ENCODE assay signal across 12 cellular contexts in the genomic region with DNA sequence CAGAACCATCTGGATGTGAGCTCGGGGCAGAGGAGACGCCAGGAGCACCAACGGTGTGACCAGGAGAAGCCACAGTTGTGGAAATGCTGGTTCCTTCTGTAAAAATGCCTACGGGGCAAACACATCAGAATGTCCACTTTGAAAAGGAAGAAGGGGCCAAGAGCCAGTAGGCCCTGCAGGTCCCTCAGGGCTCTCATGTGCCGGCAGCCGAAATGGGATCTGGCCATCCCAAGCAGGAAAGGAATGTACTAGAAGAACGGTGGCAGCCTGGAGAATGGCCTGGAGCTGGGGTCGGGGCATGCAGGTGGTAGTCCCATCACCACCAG.
DNase-seq lines count a peak whose midpoint lies in the region; ATAC-seq and TF ChIP-seq lines count a peak whose summit lies in the region.
"Had no signal": no experiment of that assay in that cellular context is flagged by ENCODE, and none has a peak within 500 bp of the region (broad histone marks: within the 10 kb centered on the region; RNA-seq: fewer than 3 reads in every experiment).

No MANE protein-coding gene starts in this region.

- no peaks in the 10 kb centered on the region for H3K79me2 ChIP-seq in SK-N-SH (ENCODE audit: insufficient read depth)
- no peaks in the 10 kb centered on the region for H3K79me2 ChIP-seq in OCI-LY7 (ENCODE audit: insufficient read depth, low read depth, low read length)
- H3K79me2 ChIP-seq in smooth muscle cell (ENCODE audit: low read depth) = peaks cover 39% of the 10 kb centered on the region

- no peak overlapping the region for H3K9ac ChIP-seq in SK-N-SH
- peak overlapping the region in 1 of 2 donors; percentile 2 for H3K9ac ChIP-seq in duodenal mucosa (ENCODE audit: low read depth in 1 of 2, low read length in 2 of 2)
- peak overlapping the region; percentile 23 for H3K9ac ChIP-seq in smooth muscle cell (ENCODE audit: low read depth)
- H3K9ac ChIP-seq: parathyroid adenoma had no signal

- CTCF ChIA-PET in SK-N-SH (lab: Yijun Ruan, JAX) (interaction anchor here (0.7 to 2.1 kb wide), 5 partner anchors 20 to 213 kb away, joined by 3 to 6 read pairs (median 5); no protein-coding TSS in a partner anchor), OCI-LY7 (lab: Charles Lee; ENCODE audit: unreplicated experiment) (no interaction called here)

- H3F3A ChIP-seq in SK-N-SH (replicated peaks; ENCODE audit: insufficient read depth) = no peaks in the 10 kb centered on the region
- H3F3A ChIP-seq in smooth muscle cell (ENCODE audit: low read depth) = peaks cover 5% of the 10 kb centered on the region

- no peak for TF ChIP-seq RAD21 in SK-N-SH (IDR thresholded peaks at IDR 0.05; ENCODE audit: low read length)

- H3K36me3 ChIP-seq in SK-N-SH (replicated peaks in 1 of 2; ENCODE audit: control insufficient read depth in 1 of 2, insufficient read depth in 2 of 2, low read length in 1 of 2) (no peaks in the 10 kb centered on the region), OCI-LY7 (ENCODE audit: insufficient read depth, low read length) (no peaks in the 10 kb centered on the region), duodenal mucosa (ENCODE audit: control insufficient read depth in 1 of 2, insufficient read depth in 2 of 2, low read length in 2 of 2) (peaks cover 24 to 65% of the 10 kb centered on the region in 2 donors), smooth muscle cell (ENCODE audit: low read depth) (no peaks in the 10 kb centered on the region)

- no peaks in the 10 kb centered on the region for H3K27me3 ChIP-seq in SK-N-SH (ENCODE audit: insufficient read depth)
- no peaks in the 10 kb centered on the region for H3K27me3 ChIP-seq in duodenal mucosa (ENCODE audit: control insufficient read depth in 1 of 2, insufficient read depth in 2 of 2, low read length in 2 of 2)
- H3K27me3 ChIP-seq in smooth muscle cell (ENCODE audit: low read depth) = no peaks in the 10 kb centered on the region

- WGBS in SK-N-SH (ENCODE audit: low lambda C conversion rate) = 98% methylated on average over 4 of the region's 8 CpGs
- WGBS in smooth muscle cell (ENCODE audit: low lambda C conversion rate) = 66% methylated on average over 8 of the region's 8 CpGs

- POLR2A ChIA-PET in SK-N-SH (lab: Yijun Ruan, JAX) (interaction anchor here (0.5 kb wide), 1 partner anchor 214 kb away, joined by 6 read pairs; no protein-coding TSS in a partner anchor), OCI-LY7 (lab: Charles Lee) (interaction anchor here (1.5 kb wide), 1 partner anchor 138 kb away, joined by 3 read pairs; no protein-coding TSS in a partner anchor)

- peaks cover 4 to 13% of the 10 kb centered on the region in 2 experiments; a peak in 2 of 4 replicates for H3K4me1 ChIP-seq in SK-N-SH (ENCODE audit: control insufficient read depth in 1 of 2, insufficient read depth in 2 of 2, low read depth in 1 of 2, low read length in 1 of 2)
- H3K4me1 ChIP-seq in OCI-LY7 (ENCODE audit: insufficient read depth, low read length, poor library complexity, severe bottlenecking) = peaks cover 20% of the 10 kb centered on the region
- peaks cover 13 to 27% of the 10 kb centered on the region in 2 donors for H3K4me1 ChIP-seq in duodenal mucosa (ENCODE audit: control insufficient read depth in 1 of 2, insufficient read depth in 2 of 2, low read length in 2 of 2)
- H3K4me1 ChIP-seq in smooth muscle cell (ENCODE audit: low read depth) = peaks cover 11% of the 10 kb centered on the region
- H3K4me1 ChIP-seq: parathyroid adenoma had no signal

- intact Hi-C loops in OCI-LY7 (cut with micrococcal nuclease; ENCODE audit: unreplicated experiment) = no loop called here

- H3K9me2 ChIP-seq in SK-N-SH (no peaks in the 10 kb centered on the region), OCI-LY7 (ENCODE audit: insufficient read depth, low read length) (no peaks in the 10 kb centered on the region)

- H4K20me1 ChIP-seq in SK-N-SH (ENCODE audit: insufficient read depth) = no peaks in the 10 kb centered on the region
- no peaks in the 10 kb centered on the region for H4K20me1 ChIP-seq in OCI-LY7 (ENCODE audit: insufficient read depth, low read length)
- H4K20me1 ChIP-seq in smooth muscle cell (ENCODE audit: low read depth) = peaks cover 29% of the 10 kb centered on the region

- no peak overlapping the region for H3K4me3 ChIP-seq in SK-N-SH (ENCODE audit: low read depth in 2 of 2, low read length in 1 of 2)
- H3K4me3 ChIP-seq in OCI-LY7 (ENCODE audit: low read depth, low read length, poor library complexity, severe bottlenecking) = no peak overlapping the region
- H3K4me3 ChIP-seq in duodenal mucosa (ENCODE audit: low read depth in 1 of 2, low read length in 2 of 2) = no peak overlapping the region
- no peak overlapping the region for H3K4me3 ChIP-seq in smooth muscle cell

- TF ChIP-seq EP300 in SK-N-SH (IDR thresholded peaks at IDR 0.05; ENCODE audit: borderline replicate concordance in 1 of 2, low read depth in 1 of 2, low read length in 1 of 2) = no peak

- H3K27ac ChIP-seq in SK-N-SH (ENCODE audit: low read depth in 2 of 2, low read length in 1 of 2) (no peak overlapping the region), OCI-LY7 (ENCODE audit: low read depth, low read length, poor library complexity, severe bottlenecking) (no peak overlapping the region), duodenal mucosa (ENCODE audit: low read depth, low read length) (peak overlapping the region; percentile 60), smooth muscle cell (ENCODE audit: low read depth) (peak overlapping the region; percentile 76)
- H3K27ac ChIP-seq: 22Rv1, parathyroid adenoma had no signal

- H2AFZ ChIP-seq in SK-N-SH (ENCODE audit: low read depth) (no peak overlapping the region), OCI-LY7 (ENCODE audit: low read length) (no peak overlapping the region), smooth muscle cell (ENCODE audit: low read depth) (no peak overlapping the region)
- H2AFZ ChIP-seq: parathyroid adenoma had no signal

- TF ChIP-seq CTCF in SK-N-SH (IDR thresholded peaks at IDR 0.05) = no peak
- no peak for TF ChIP-seq CTCF in OCI-LY7 (conservative IDR thresholded peaks at IDR 0.05; ENCODE audit: low read length)
- no peak for TF ChIP-seq CTCF in smooth muscle cell (IDR thresholded peaks at IDR 0.05; ENCODE audit: borderline replicate concordance, insufficient read depth, poor library complexity, severe bottlenecking)

- H3K9me3 ChIP-seq in SK-N-SH (no peaks in the 10 kb centered on the region), OCI-LY7 (ENCODE audit: low read length) (no peaks in the 10 kb centered on the region), duodenal mucosa (ENCODE audit: control insufficient read depth in 1 of 2, low read length in 2 of 2) (no peaks in the 10 kb centered on the region), smooth muscle cell (replicated peaks; ENCODE audit: low read depth) (no peaks in the 10 kb centered on the region)

- no peak overlapping the region for H3K4me2 ChIP-seq in SK-N-SH
- H3K4me2 ChIP-seq in OCI-LY7 (ENCODE audit: low read length) = peak overlapping the region; percentile 50; the same call in 1 of the 2 replicates
- H3K4me2 ChIP-seq in smooth muscle cell = peak overlapping the region; percentile 23

- ATAC-seq in SK-N-SH treated with all-trans-retinoic acid at 6 μM for 48 hours = no peak
- ATAC-seq in GM18907 (IDR thresholded peaks at IDR 0.05; ENCODE audit: unreplicated experiment) = no peak

- no TSS peak for BruUV-seq in OCI-LY7 (replicated peaks; lab: Mats Ljungman, UMichigan)

- DNase-seq in SK-N-SH (no peak), OCI-LY7 (ENCODE audit: low spot score) (no peak), smooth muscle cell (lab: John Stamatoyannopoulos, UW; ENCODE audit: unreplicated experiment) (no peak), NCI-H2029 (lab: John Stamatoyannopoulos, UW) (no peak), SW480 (ENCODE audit: low spot score) (no peak)
- DNase-seq: amniotic stem cell, NCI-H1694 treated with DMSO at 0.1 percent for 48 hours had no signal

TF ChIP-seq in SK-N-SH, 30 proteins besides CTCF, POLR2A, EP300 and RAD21:
- TF ChIP-seq NRF1 (IDR thresholded peaks at IDR 0.05; ENCODE audit: low read depth, low read length) = no peak
- no peak for TF ChIP-seq JUND (IDR thresholded peaks at IDR 0.05)
- TF ChIP-seq TCF12 (IDR thresholded peaks at IDR 0.05) = no peak
- TF ChIP-seq CHD2 (IDR thresholded peaks at IDR 0.05; ENCODE audit: low read length, partially characterized antibody) = no peak
- TF ChIP-seq MXI1 (IDR thresholded peaks at IDR 0.05; ENCODE audit: low read depth, low read length) = 0 out of 2 replicates have a peak, but pooled peaks have one; percentile 21

TF ChIP-seq in SK-N-SH treated with all-trans-retinoic acid at 6 μM for 48 hours, 23 proteins besides CTCF, POLR2A, EP300 and RAD21:
- TF ChIP-seq ZC3H10 (CRISPR knock-in tag; IDR thresholded peaks at IDR 0.05) (no peak), RARB (CRISPR knock-in tag; IDR thresholded peaks at IDR 0.05) (no peak), ZNF70 (CRISPR knock-in tag; IDR thresholded peaks at IDR 0.05) (no peak)
- TF ChIP-seq, protein P1, sequence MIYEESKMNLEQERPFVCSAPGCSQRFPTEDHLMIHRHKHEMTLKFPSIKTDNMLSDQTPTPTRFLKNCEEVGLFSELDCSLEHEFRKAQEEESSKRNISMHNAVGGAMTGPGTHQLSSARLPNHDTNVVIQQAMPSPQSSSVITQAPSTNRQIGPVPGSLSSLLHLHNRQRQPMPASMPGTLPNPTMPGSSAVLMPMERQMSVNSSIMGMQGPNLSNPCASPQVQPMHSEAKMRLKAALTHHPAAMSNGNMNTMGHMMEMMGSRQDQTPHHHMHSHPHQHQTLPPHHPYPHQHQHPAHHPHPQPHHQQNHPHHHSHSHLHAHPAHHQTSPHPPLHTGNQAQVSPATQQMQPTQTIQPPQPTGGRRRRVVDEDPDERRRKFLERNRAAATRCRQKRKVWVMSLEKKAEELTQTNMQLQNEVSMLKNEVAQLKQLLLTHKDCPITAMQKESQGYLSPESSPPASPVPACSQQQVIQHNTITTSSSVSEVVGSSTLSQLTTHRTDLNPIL (CRISPR knock-in tag; IDR thresholded peaks at IDR 0.05; ENCODE audit: low read depth) = no peak

Comparison
In these comparisons a context has a peak if more than half of its experiments do, and no peak if none do; other contexts are left out.
1. H3K27ac ChIP-seq: peak in duodenal mucosa (single experiment) and smooth muscle cell (single experiment); none in SK-N-SH (0 of 2) and OCI-LY7 (single experiment).